Comparison of ENCODE assay signal across 1 cellular context in genomic region chrX:2401201-2401589, GRCh38.
TF ChIP-seq lines count a peak whose summit lies in the region.

No MANE protein-coding gene starts in this region.

TF ChIP-seq in H1, 55 proteins besides CTCF, POLR2A, EP300 and RAD21 (continued from another document):
- TF ChIP-seq SP1 (IDR thresholded peaks at IDR 0.05; ENCODE audit: low read depth, low read length) = no peak
